8 cellular contexts compared by ENCODE assay signal in the genomic region with DNA sequence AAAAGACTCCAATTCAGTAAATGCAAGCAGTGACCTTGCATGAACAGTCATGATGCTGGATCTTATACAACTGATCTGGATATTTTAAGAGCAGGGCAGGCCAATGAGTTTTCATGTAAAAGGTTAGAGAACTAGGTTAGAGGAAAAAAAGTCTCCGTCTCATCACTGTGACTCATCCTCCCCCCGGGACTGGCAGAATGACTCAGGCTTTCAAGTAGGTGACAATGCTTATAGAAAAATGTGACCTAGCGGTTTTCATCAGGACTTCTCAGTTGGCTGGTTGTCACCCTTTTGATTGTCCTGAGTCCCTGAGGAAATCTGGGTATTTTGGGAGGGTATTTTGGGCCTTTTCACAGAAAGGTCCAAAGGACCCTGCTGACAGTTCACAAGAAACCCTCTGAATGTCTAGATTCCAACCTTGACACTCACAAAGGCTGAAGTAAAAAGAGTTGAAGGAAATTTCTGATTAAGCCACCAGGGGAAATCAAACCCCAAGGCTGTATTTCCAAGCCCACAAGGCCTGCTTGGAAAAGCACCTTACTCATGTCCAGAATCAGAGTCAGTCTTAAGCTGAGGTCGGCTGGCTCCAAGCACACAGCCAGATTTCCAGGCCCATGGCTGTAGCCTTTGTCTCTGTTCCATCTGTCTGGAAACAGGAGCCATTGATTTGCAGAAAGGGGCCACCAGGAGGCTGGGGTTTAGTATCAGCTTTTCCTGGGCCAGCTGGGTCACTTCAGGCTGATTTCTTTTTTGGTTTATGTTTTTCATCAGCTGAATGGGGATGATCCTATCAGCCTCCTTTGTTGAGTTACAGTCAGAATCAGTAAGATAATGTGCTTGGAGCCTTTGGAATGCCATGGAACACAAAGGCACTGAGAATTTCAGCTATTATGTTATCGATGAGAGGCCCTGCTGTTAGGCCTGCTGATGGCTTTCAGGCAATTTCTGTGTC.
DNase-seq lines count a peak whose midpoint lies in the region; FAIRE-seq and TF ChIP-seq lines count a peak whose summit lies in the region.

No MANE protein-coding gene starts in this region.

- H3K9ac ChIP-seq in GM23248 (peak overlapping the region; percentile 39), astrocyte (ENCODE audit: low read length) (peak overlapping the region; percentile 17)

- H3K36me3 ChIP-seq in GM23248 (ENCODE audit: low read depth), result no peaks in the 10 kb centered on the region
- no peaks in the 10 kb centered on the region for H3K36me3 ChIP-seq in astrocyte (ENCODE audit: insufficient read depth, low read length)

- H3K27me3 ChIP-seq in GM23248 (replicated peaks; ENCODE audit: insufficient read depth) (no peaks in the 10 kb centered on the region), astrocyte (ENCODE audit: insufficient read depth, low read length) (no peaks in the 10 kb centered on the region)

- H3K27ac ChIP-seq in GM23248 (peak overlapping the region; percentile 87), astrocyte (ENCODE audit: low read depth, low read length) (peak overlapping the region; percentile 72)

- no peaks in the 10 kb centered on the region for H3K9me3 ChIP-seq in GM23248 (ENCODE audit: low read depth)
- no peaks in the 10 kb centered on the region for H3K9me3 ChIP-seq in astrocyte (ENCODE audit: insufficient read depth, low read depth, low read length)

- peak overlapping the region; percentile 93 for H3K27ac Mint-ChIP-seq in astrocyte (ENCODE audit: unreplicated experiment)

- peak overlapping the region; percentile 44 for H3K4me2 ChIP-seq in GM23248 (ENCODE audit: unreplicated experiment)
- peak overlapping the region; percentile 33 for H3K4me2 ChIP-seq in astrocyte (ENCODE audit: low read length)

- H3K27me3 Mint-ChIP-seq in astrocyte (ENCODE audit: low read depth, unreplicated experiment), result no peaks in the 10 kb centered on the region

- no peak for TF ChIP-seq POLR2A in GM12892 (IDR thresholded peaks at IDR 0.05; ENCODE audit: low read depth, low read length)

- H3K4me1 ChIP-seq in GM23248 (ENCODE audit: insufficient read depth), result peaks cover 46% of the 10 kb centered on the region
- peaks cover 29% of the 10 kb centered on the region for H3K4me1 ChIP-seq in astrocyte (ENCODE audit: insufficient read depth, low read length)

- peak; percentile 37 for TF ChIP-seq CTCF in astrocyte (IDR thresholded peaks at IDR 0.05; ENCODE audit: insufficient read depth, low read depth, low read length)

- H3K4me1 Mint-ChIP-seq in astrocyte (ENCODE audit: low read depth, unreplicated experiment), result peaks cover 30% of the 10 kb centered on the region

- WGBS in GM23248 (ENCODE audit: low coverage in 1 of 2, low lambda C conversion rate in 2 of 2, missing lambda C conversion rate in 2 of 2), 2 experiments, result 19% methylated on average over 5 of the region's 5 CpGs

- H3K79me2 ChIP-seq in GM23248 (ENCODE audit: insufficient read depth) (no peaks in the 10 kb centered on the region), astrocyte (ENCODE audit: insufficient read depth, low read length) (no peaks in the 10 kb centered on the region)

- in situ Hi-C loops in GM23248 (cut with MboI), result no loop called here

- DNase-seq in GM12892 (ENCODE audit: insufficient read length) (peak; percentile 13), GM23248 (peak; percentile 98), HuH-7 (ENCODE audit: low spot score) (peak; percentile 11), astrocyte (ENCODE audit: low read depth) (peak; percentile 85), kidney glomerular epithelial cell (lab: John Stamatoyannopoulos, UW) (peak; percentile 88), superior temporal gyrus (ENCODE audit: extremely low spot score) (peak; percentile 44), DMS79 (lab: John Stamatoyannopoulos, UW) (no peak), NCI-H1417 treated with DMSO at 0.1 percent for 48 hours (lab: John Stamatoyannopoulos, UW) (no peak)

- H3K4me3 Mint-ChIP-seq in astrocyte (ENCODE audit: unreplicated experiment), result peak overlapping the region; percentile 34

- H3K9me2 ChIP-seq in GM23248 (ENCODE audit: insufficient read depth), result no peaks in the 10 kb centered on the region

- H3K4me3 ChIP-seq in GM23248, result no peak overlapping the region
- no peak overlapping the region for H3K4me3 ChIP-seq in astrocyte (ENCODE audit: insufficient read depth, low read depth, low read length)

- H3F3A ChIP-seq in GM23248 (ENCODE audit: insufficient read depth), result peaks cover 48% of the 10 kb centered on the region

- H3K36me3 Mint-ChIP-seq in astrocyte (ENCODE audit: low read depth, unreplicated experiment), result no peaks in the 10 kb centered on the region

- FAIRE-seq in GM12892 (lab: Jason Lieb, UNC) (peak; percentile 46), astrocyte (lab: Jason Lieb, UNC) (peak; percentile 98)

- H2AFZ ChIP-seq in GM23248, result no peak overlapping the region
- no peak overlapping the region for H2AFZ ChIP-seq in astrocyte (ENCODE audit: low read depth, low read length)

- H4K20me1 ChIP-seq in GM23248 (ENCODE audit: insufficient read depth), result no peaks in the 10 kb centered on the region
- H4K20me1 ChIP-seq in astrocyte (ENCODE audit: insufficient read depth, low read length), result no peaks in the 10 kb centered on the region

- H3K9me3 Mint-ChIP-seq in astrocyte (ENCODE audit: unreplicated experiment), result peaks cover 3% of the 10 kb centered on the region

Comparison
In these comparisons a context has a peak if more than half of its experiments do, and no peak if none do; other contexts are left out.
1. DNase-seq: peak in GM12892 (single experiment), GM23248 (single experiment), HuH-7 (single experiment), astrocyte (single experiment), kidney glomerular epithelial cell (single experiment) and superior temporal gyrus (single experiment); none in DMS79 (single experiment) and NCI-H1417 treated with DMSO at 0.1 percent for 48 hours (single experiment).